ENCODE assay signal across 24 cellular contexts in the genomic region with DNA sequence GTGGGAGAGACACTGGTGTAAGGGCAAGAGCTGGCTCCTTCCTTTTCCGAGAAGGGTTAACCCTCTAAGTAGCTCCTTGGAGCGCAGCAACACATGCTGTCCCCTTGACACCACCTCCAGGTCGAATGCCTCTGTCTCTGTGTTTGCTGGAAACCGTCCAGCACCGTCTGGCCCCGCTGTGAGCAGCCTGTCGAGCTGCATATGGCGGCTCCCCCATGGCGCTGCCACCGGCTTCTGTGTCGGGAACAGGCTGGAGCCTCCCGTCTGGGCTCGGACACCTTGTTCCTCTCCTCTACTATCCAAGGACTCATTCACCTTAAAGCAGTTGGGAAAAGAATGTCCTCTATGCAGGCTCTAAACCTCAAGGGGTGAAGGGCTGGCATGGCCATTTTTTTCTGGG. TPM values are rescaled to one million over a fixed set of nuclear protein-coding genes. Genes with fewer than 3 reads are reported as not detected.
"Had no signal": no experiment of that assay in that cellular context is flagged by ENCODE, and none has a peak within 500 bp of the region (broad histone marks: within the 10 kb centered on the region; RNA-seq: fewer than 3 reads in every experiment).

No MANE protein-coding gene starts in this region.

- FAIRE-seq: endothelial cell of umbilical vein, small intestine had no signal

- H3K79me2 ChIP-seq: parathyroid adenoma had no signal

- DNase-seq: activated CD4-positive, alpha-beta T cell treated with anti-CD3 and anti-CD28 coated beads, Interleukin-2, amount 10 ng/mL, durations not matched to agents 7 days and 5 days; activated CD4-positive, CD25-positive, alpha-beta regulatory T cell treated with anti-CD3 and anti-CD28 coated beads, Interleukin-2, amount 50 U/mL, for 72 hours; activated CD8-positive, alpha-beta T cell treated with anti-CD3 and anti-CD28 coated beads for 36 hours; activated T-cell treated with anti-CD3 and anti-CD28 coated beads, Interleukin-2, amount 50 U/mL, for 48 hours; foreskin fibroblast; head of caudate nucleus; hypothalamus; immature natural killer cell; lower lobe of right lung; mesenchymal stem cell; naive thymus-derived CD8-positive, alpha-beta T cell; occipital lobe; psoas muscle; sigmoid colon; small intestine; stimulated activated CD4-positive, alpha-beta T cell treated with anti-CD3 and anti-CD28 coated beads, Interleukin-1b, Interleukin-23, amount 100 ng/mL, for 48 hours; stimulated activated naive B cell treated with anti-CD40 and anti-IgM and Interleukin-4, amounts not matched to agents 10 μg/mL and 1 μg/mL and 100 μg/mL, for 72 hours; stomach; thyroid gland; upper lobe of left lung had no signal

- H3K9ac ChIP-seq: neural progenitor cell, parathyroid adenoma had no signal

- H3K9me3 ChIP-seq: lower lobe of right lung, psoas muscle, sigmoid colon, stomach, thyroid gland, upper lobe of left lung, vagina had no signal

- H2AFZ ChIP-seq: neural progenitor cell had no signal

- ATAC-seq: activated CD8-positive, alpha-beta T cell treated with anti-CD3 and anti-CD28 coated beads for 36 hours; lower lobe of right lung; naive thymus-derived CD8-positive, alpha-beta T cell; stimulated activated naive B cell treated with anti-CD40 and anti-IgM and Interleukin-4, amounts not matched to agents 10 μg/mL and 1 μg/mL and 100 μg/mL, for 72 hours had no signal

- H3K4me1 ChIP-seq: lower lobe of right lung, neural progenitor cell, parathyroid adenoma, psoas muscle, sigmoid colon, stomach, thyroid gland, upper lobe of left lung, vagina had no signal

- H3K27ac ChIP-seq: lower lobe of right lung, neural progenitor cell, parathyroid adenoma, psoas muscle, sigmoid colon, stomach, thyroid gland, upper lobe of left lung, vagina had no signal

- H3K4me3 ChIP-seq: lower lobe of right lung, neural progenitor cell, psoas muscle, sigmoid colon, stomach, thyroid gland, upper lobe of left lung, vagina had no signal

- H3K36me3 ChIP-seq: lower lobe of right lung, neural progenitor cell, sigmoid colon, stomach, thyroid gland, upper lobe of left lung, vagina had no signal

- H3K27me3 ChIP-seq: neural progenitor cell, thyroid gland, upper lobe of left lung, vagina had no signal

- H3K4me2 ChIP-seq: neural progenitor cell had no signal

RNA-seq across cellular contexts. Expression of a gene that starts 28.9 kb away (rescaled TPM):
- total RNA-seq: activated CD4-positive, alpha-beta T cell treated with anti-CD3 and anti-CD28 coated beads, Interleukin-2, amount 10 ng/mL, durations not matched to agents 7 days and 5 days; naive thymus-derived CD8-positive, alpha-beta T cell had no signal
- polyA plus RNA-seq: naive thymus-derived CD8-positive, alpha-beta T cell had no signal
